12 cellular contexts compared by ENCODE assay signal in genomic region chr3:129591932-129592331, GRCh38. TPM values are rescaled to one million over a fixed set of nuclear protein-coding genes. Genes with fewer than 3 reads are reported as not detected.
DNase-seq lines count a peak whose midpoint lies in the region; ATAC-seq and TF ChIP-seq lines count a peak whose summit lies in the region.
"Had no signal": no experiment of that assay in that cellular context is flagged by ENCODE, and none has a peak within 500 bp of the region (broad histone marks: within the 10 kb centered on the region; RNA-seq: fewer than 3 reads in every experiment).

No MANE protein-coding gene starts in this region.

- no peak for TF ChIP-seq POLR2A in prostate gland (IDR thresholded peaks at IDR 0.05)

- peaks cover 20% of the 10 kb centered on the region for H3K27me3 Mint-ChIP-seq in CD4-positive, CD25-positive, alpha-beta regulatory T cell
- H3K27me3 Mint-ChIP-seq: central memory CD8-positive, alpha-beta T cell had no signal

- peak overlapping the region in 2 of 3 donors; percentile 70 to 86 for H3K27ac Mint-ChIP-seq in CD4-positive, CD25-positive, alpha-beta regulatory T cell

- peaks cover 10% of the 10 kb centered on the region for H3K4me1 ChIP-seq in CD4-positive, CD25-positive, alpha-beta regulatory T cell (ENCODE audit: control insufficient read depth, insufficient read depth, low read length, poor library complexity, severe bottlenecking)
- H3K4me1 ChIP-seq in SJCRH30 = peaks cover 15% of the 10 kb centered on the region
- H3K4me1 ChIP-seq in iPS-18a (ENCODE audit: control insufficient read depth, low read depth, low read length) = peaks cover 38% of the 10 kb centered on the region
- H3K4me1 ChIP-seq in prostate gland (replicated peaks) = peaks cover 15% of the 10 kb centered on the region

- ATAC-seq in CD4-positive, CD25-positive, alpha-beta regulatory T cell (ENCODE audit: low read depth in 2 of 2) = no peak
- ATAC-seq in GM21447 (IDR thresholded peaks at IDR 0.05; ENCODE audit: unreplicated experiment) (no peak), HG02852 (IDR thresholded peaks at IDR 0.05; ENCODE audit: unreplicated experiment) (no peak)

- H3K9ac ChIP-seq in iPS-18a (ENCODE audit: low read length) = no peak overlapping the region

- no peaks in the 10 kb centered on the region for H3K9me3 Mint-ChIP-seq in CD4-positive, CD25-positive, alpha-beta regulatory T cell
- H3K9me3 Mint-ChIP-seq: central memory CD8-positive, alpha-beta T cell had no signal

- no peak for DNase-seq in CD4-positive, CD25-positive, alpha-beta regulatory T cell
- no peak for DNase-seq in SJCRH30
- no peak for DNase-seq in prostate gland (ENCODE audit: low spot score)
- DNase-seq in epidermal melanocyte (ENCODE audit: insufficient read length, low spot score) = no peak
- no peak for DNase-seq in NCI-H1092 (lab: John Stamatoyannopoulos, UW)
- DNase-seq: BE2C, NCI-H446 treated with DMSO at 0.1 percent for 48 hours, SIG-M5 had no signal

- H3K27ac ChIP-seq in CD4-positive, CD25-positive, alpha-beta regulatory T cell (ENCODE audit: insufficient read depth, low read length, poor library complexity, severe bottlenecking) = no peak overlapping the region
- peak overlapping the region; percentile 78 for H3K27ac ChIP-seq in SJCRH30
- no peak overlapping the region for H3K27ac ChIP-seq in iPS-18a (ENCODE audit: low read length)
- H3K27ac ChIP-seq in prostate gland = peak overlapping the region; percentile 64 to 72

- intact Hi-C loops in prostate gland (cut with DNase I) = loop anchor here (10.0 kb wide), 1 partner anchor 107 kb away; no protein-coding TSS in a partner anchor

- no peaks in the 10 kb centered on the region for H3K36me3 ChIP-seq in CD4-positive, CD25-positive, alpha-beta regulatory T cell (ENCODE audit: control insufficient read depth, insufficient read depth, low read length)
- H3K36me3 ChIP-seq in SJCRH30 (no peaks in the 10 kb centered on the region), iPS-18a (ENCODE audit: control insufficient read depth, low read depth, low read length) (no peaks in the 10 kb centered on the region), prostate gland (no peaks in the 10 kb centered on the region)
- H3K36me3 ChIP-seq: BE2C had no signal

- no peaks in the 10 kb centered on the region for H3K9me3 ChIP-seq in CD4-positive, CD25-positive, alpha-beta regulatory T cell (ENCODE audit: control insufficient read depth in 2 of 2, low read length in 2 of 2)
- H3K9me3 ChIP-seq in SJCRH30 (replicated peaks) (no peaks in the 10 kb centered on the region), iPS-18a (ENCODE audit: control insufficient read depth, low read depth, low read length) (no peaks in the 10 kb centered on the region), prostate gland (no peaks in the 10 kb centered on the region)
- H3K9me3 ChIP-seq: BE2C had no signal

- no peaks in the 10 kb centered on the region for H3K36me3 Mint-ChIP-seq in CD4-positive, CD25-positive, alpha-beta regulatory T cell

- H3K4me1 Mint-ChIP-seq in CD4-positive, CD25-positive, alpha-beta regulatory T cell = peaks cover 4 to 22% (median 13%) of the 10 kb centered on the region in 4 donors

- WGBS in prostate gland = 83% methylated on average over 8 of the region's 8 CpGs

- H3K4me3 ChIP-seq in CD4-positive, CD25-positive, alpha-beta regulatory T cell (ENCODE audit: low read depth, low read length) = no peak overlapping the region
- H3K4me3 ChIP-seq in SJCRH30 (no peak overlapping the region; the same call in 1 of the 2 replicates), iPS-18a (ENCODE audit: low read length) (peak overlapping the region; percentile 29), prostate gland (no peak overlapping the region)

- TF ChIP-seq CTCF in prostate gland (IDR thresholded peaks at IDR 0.05) = no peak

- no peaks in the 10 kb centered on the region for H3K27me3 ChIP-seq in CD4-positive, CD25-positive, alpha-beta regulatory T cell (ENCODE audit: control insufficient read depth, insufficient read depth, low read length)
- H3K27me3 ChIP-seq in SJCRH30 = no peaks in the 10 kb centered on the region
- peaks cover 6% of the 10 kb centered on the region for H3K27me3 ChIP-seq in iPS-18a (ENCODE audit: control insufficient read depth, insufficient read depth, low read length)
- H3K27me3 ChIP-seq in prostate gland (replicated peaks; ENCODE audit: insufficient read depth) = no peaks in the 10 kb centered on the region
- H3K27me3 ChIP-seq: BE2C had no signal

- H3K4me3 Mint-ChIP-seq in CD4-positive, CD25-positive, alpha-beta regulatory T cell = peak overlapping the region in 1 of 4 donors; percentile 46

RNA-seq across cellular contexts. Expression of gene PLXND1, which starts 14.5 kb away (rescaled TPM):
- 11.3 TPM for total RNA-seq in CD4-positive, CD25-positive, alpha-beta regulatory T cell
- polyA plus RNA-seq in CD4-positive, CD25-positive, alpha-beta regulatory T cell = under 1 TPM in 3 of 4 donors, not detected in 1; 0.48 to 0.88 (median 0.79) TPM
- 91.1 and 95.8 TPM in 2 replicates for total RNA-seq in SJCRH30 (2014; rRNA removed; shearing (Covaris generic))
- total RNA-seq in prostate gland = 10 to 100 TPM; 19.7 to 83.6 TPM

RNA-seq across cellular contexts. Expression of gene H1-8, which starts 49.0 kb away (rescaled TPM):
- total RNA-seq in CD4-positive, CD25-positive, alpha-beta regulatory T cell = not detected
- polyA plus RNA-seq in CD4-positive, CD25-positive, alpha-beta regulatory T cell = not detected
- not detected in 2 replicates for total RNA-seq in SJCRH30 (2014; rRNA removed; shearing (Covaris generic))
- total RNA-seq in prostate gland = not detected

Comparison
In these comparisons a context has a peak if more than half of its experiments do, and no peak if none do; other contexts are left out.
1. H3K27ac ChIP-seq: peak in SJCRH30 (single experiment) and prostate gland (2 of 2); none in CD4-positive, CD25-positive, alpha-beta regulatory T cell (single experiment) and iPS-18a (single experiment).